ENCODE assay signal across 11 cellular contexts in genomic region chr18:13893418-13893760, GRCh38. TPM values are rescaled to one million over a fixed set of nuclear protein-coding genes. Genes with fewer than 3 reads are reported as not detected.
DNase-seq lines count a peak whose midpoint lies in the region; ATAC-seq and TF ChIP-seq lines count a peak whose summit lies in the region.
"Had no signal": no experiment of that assay in that cellular context is flagged by ENCODE, and none has a peak within 500 bp of the region (broad histone marks: within the 10 kb centered on the region; RNA-seq: fewer than 3 reads in every experiment).

No MANE protein-coding gene starts in this region.

- H3K36me3 Mint-ChIP-seq in glutamatergic neuron (ENCODE audit: unreplicated experiment) = no peaks in the 10 kb centered on the region

- no peaks in the 10 kb centered on the region for H3K9me3 ChIP-seq in esophagus muscularis mucosa
- H3K9me3 ChIP-seq in breast epithelium = no peaks in the 10 kb centered on the region
- H3K9me3 ChIP-seq: heart right ventricle had no signal

- TF ChIP-seq CTCF in esophagus muscularis mucosa (IDR thresholded peaks at IDR 0.05) (no peak), breast epithelium (IDR thresholded peaks at IDR 0.05) (no peak), glutamatergic neuron (IDR thresholded peaks at IDR 0.05; ENCODE audit: partially characterized antibody, unreplicated experiment) (no peak)

- TF ChIP-seq EP300 in esophagus muscularis mucosa (IDR thresholded peaks at IDR 0.05) = no peak

- H3K36me3 ChIP-seq in esophagus muscularis mucosa = no peaks in the 10 kb centered on the region
- no peaks in the 10 kb centered on the region for H3K36me3 ChIP-seq in breast epithelium
- H3K36me3 ChIP-seq: heart right ventricle had no signal

- ATAC-seq in GM18873 (IDR thresholded peaks at IDR 0.05; ENCODE audit: low FRiP score, unreplicated experiment) (peak; percentile 99), GM21619 (IDR thresholded peaks at IDR 0.05; ENCODE audit: unreplicated experiment) (peak; percentile 98), HG03354 (IDR thresholded peaks at IDR 0.05; ENCODE audit: poor library complexity, severe bottlenecking, unreplicated experiment) (peak; percentile 99)
- ATAC-seq: heart right ventricle had no signal

- H3K9me3 Mint-ChIP-seq in glutamatergic neuron (ENCODE audit: unreplicated experiment) = peaks cover under 1% of the 10 kb centered on the region

- H3K4me1 Mint-ChIP-seq in glutamatergic neuron (ENCODE audit: low read depth, unreplicated experiment) = peaks cover 6% of the 10 kb centered on the region

- H3K4me1 ChIP-seq in esophagus muscularis mucosa (no peaks in the 10 kb centered on the region), breast epithelium (no peaks in the 10 kb centered on the region)
- H3K4me1 ChIP-seq: heart right ventricle had no signal

- H3K4me3 ChIP-seq in esophagus muscularis mucosa = no peak overlapping the region
- H3K4me3 ChIP-seq in breast epithelium = no peak overlapping the region
- H3K4me3 ChIP-seq: heart right ventricle had no signal

- 52% methylated on average over 3 of the region's 3 CpGs for WGBS in esophagus muscularis mucosa

- peak; percentile 75 for DNase-seq in esophagus muscularis mucosa (ENCODE audit: extremely low spot score)
- no peak for DNase-seq in breast epithelium (ENCODE audit: low spot score in 2 of 2)
- no peak for DNase-seq in posterior vena cava (ENCODE audit: low spot score)
- no peak for DNase-seq in glutamatergic neuron
- DNase-seq in activated T-cell treated with anti-CD3 and anti-CD28 coated beads, Interleukin-2, amount 50 U/mL, for 1 hour = no peak
- DNase-seq: heart right ventricle had no signal

- H3K27ac ChIP-seq in esophagus muscularis mucosa (replicated peaks in 1 of 4) = no peak overlapping the region
- H3K27ac ChIP-seq in breast epithelium = no peak overlapping the region
- H3K27ac ChIP-seq: heart right ventricle, RWPE1 had no signal

- H3K4me3 Mint-ChIP-seq in glutamatergic neuron (ENCODE audit: unreplicated experiment) = no peak overlapping the region

- peaks cover 0 to 8% (median 0%) of the 10 kb centered on the region in 4 donors for H3K27me3 ChIP-seq in esophagus muscularis mucosa
- peaks cover 0 to 4% of the 10 kb centered on the region in 2 donors for H3K27me3 ChIP-seq in breast epithelium

- no peak overlapping the region for H3K27ac Mint-ChIP-seq in glutamatergic neuron (ENCODE audit: unreplicated experiment)

- TF ChIP-seq POLR2A in esophagus muscularis mucosa (IDR thresholded peaks at IDR 0.05; ENCODE audit: low read depth) (no peak), breast epithelium (IDR thresholded peaks at IDR 0.05) (no peak)

- intact Hi-C loops in esophagus muscularis mucosa (cut with DNase I) (no loop called here), breast epithelium (cut with DNase I; ENCODE audit: low total_unique reads) (no loop called here), posterior vena cava (cut with DNase I) (no loop called here)

- H3K27me3 Mint-ChIP-seq in glutamatergic neuron (ENCODE audit: unreplicated experiment) = no peaks in the 10 kb centered on the region

RNA-seq across cellular contexts. Expression of gene MC2R, which starts 21.9 kb away (rescaled TPM):
- total RNA-seq in esophagus muscularis mucosa (under 1 TPM in 1 of 4 donors, not detected in 3; 0.17 TPM), breast epithelium (not detected), posterior vena cava (not detected), glutamatergic neuron (ENCODE audit: unreplicated experiment) (not detected)
- total RNA-seq: activated CD8-positive, alpha-beta memory T cell treated with anti-CD3 and anti-CD28 coated beads for 36 hours; heart right ventricle had no signal
